ENCODE assay signal across 9 cellular contexts in the genomic region with DNA sequence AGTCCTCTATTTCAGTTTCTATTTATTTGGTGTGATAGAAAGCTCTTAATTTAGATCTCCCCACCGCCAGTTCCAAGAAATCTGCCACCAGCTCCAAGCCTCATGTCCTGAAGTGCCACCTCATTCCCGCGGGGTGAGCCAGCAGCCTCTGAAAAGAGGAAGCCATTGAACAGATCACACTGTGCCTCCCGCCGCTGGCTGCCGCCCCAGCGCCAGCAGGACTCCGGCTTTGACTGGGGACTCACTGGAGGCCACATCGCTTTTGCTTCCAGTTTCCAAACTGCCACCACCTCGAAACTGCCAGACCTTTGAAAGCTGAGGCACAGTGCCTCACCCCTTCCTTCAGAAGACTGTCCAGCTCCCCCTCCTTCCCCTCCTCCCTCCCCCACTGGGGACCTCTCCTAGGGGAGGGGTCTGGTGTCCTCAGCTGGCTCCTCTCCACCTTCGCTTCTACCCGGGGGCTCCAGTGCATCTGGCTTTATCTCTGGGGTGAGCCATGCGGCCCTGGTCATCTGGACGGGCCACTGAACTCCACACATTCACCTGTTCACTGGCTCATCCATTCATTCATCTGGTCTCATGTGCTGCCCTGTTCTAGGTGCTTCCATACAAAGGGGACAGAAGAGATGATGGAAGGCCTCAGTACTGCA. TPM values are rescaled to one million over a fixed set of nuclear protein-coding genes. Genes with fewer than 3 reads are reported as not detected.
DNase-seq lines count a peak whose midpoint lies in the region; ATAC-seq and TF ChIP-seq lines count a peak whose summit lies in the region.
"Had no signal": no experiment of that assay in that cellular context is flagged by ENCODE, and none has a peak within 500 bp of the region (broad histone marks: within the 10 kb centered on the region; RNA-seq: fewer than 3 reads in every experiment).

No MANE protein-coding gene starts in this region.

- peaks cover 4% of the 10 kb centered on the region for H3K36me3 Mint-ChIP-seq in activated naive CD4-positive, alpha-beta T cell treated with anti-CD3 and anti-CD28 coated beads, Interleukin-2, amount 10 ng/mL, durations not matched to agents 7 days and 5 days
- peaks cover 43% of the 10 kb centered on the region for H3K36me3 Mint-ChIP-seq in nephron progenitor cell (ENCODE audit: low read depth)

- no peak for TF ChIP-seq CTCF in nephron progenitor cell (IDR thresholded peaks at IDR 0.05)

- CTCF ChIA-PET in activated naive CD4-positive, alpha-beta T cell treated with anti-CD3 and anti-CD28 coated beads, Interleukin-2, amount 10 ng/mL, durations not matched to agents 7 days and 5 days (lab: Charles Lee) = interaction anchor here (0.8 to 1.2 kb wide), 2 partner anchors 12 to 41 kb away, joined by 3 to 4 read pairs; no protein-coding TSS in a partner anchor

- peak overlapping the region; percentile 57 for H3K27ac Mint-ChIP-seq in activated naive CD4-positive, alpha-beta T cell treated with anti-CD3 and anti-CD28 coated beads, Interleukin-2, amount 10 ng/mL, durations not matched to agents 7 days and 5 days
- peak overlapping the region; percentile 72 for H3K27ac Mint-ChIP-seq in nephron progenitor cell
- H3K27ac Mint-ChIP-seq: activated naive CD4-positive, alpha-beta T cell treated with anti-CD3 and anti-CD28 coated beads, Interleukin-2, amount 50 U/mL, for 24 hours had no signal

- H3K4me1 Mint-ChIP-seq in activated naive CD4-positive, alpha-beta T cell treated with anti-CD3 and anti-CD28 coated beads, Interleukin-2, amount 10 ng/mL, durations not matched to agents 7 days and 5 days = peaks cover 30% of the 10 kb centered on the region
- peaks cover 24% of the 10 kb centered on the region for H3K4me1 Mint-ChIP-seq in nephron progenitor cell

- peak overlapping the region; percentile 12 for H3K4me3 Mint-ChIP-seq in activated naive CD4-positive, alpha-beta T cell treated with anti-CD3 and anti-CD28 coated beads, Interleukin-2, amount 10 ng/mL, durations not matched to agents 7 days and 5 days
- no peak overlapping the region for H3K4me3 Mint-ChIP-seq in nephron progenitor cell
- H3K4me3 Mint-ChIP-seq: activated naive CD4-positive, alpha-beta T cell treated with anti-CD3 and anti-CD28 coated beads, Interleukin-2, amount 50 U/mL, for 24 hours had no signal

- DNase-seq in activated naive CD4-positive, alpha-beta T cell treated with anti-CD3 and anti-CD28 coated beads, Interleukin-2, amount 10 ng/mL, durations not matched to agents 7 days and 5 days = peak; percentile 56
- no peak for DNase-seq in activated naive CD4-positive, alpha-beta T cell treated with anti-CD3 and anti-CD28 coated beads, Interleukin-2, amount 50 U/mL, for 16 hours
- peak; percentile 85 for DNase-seq in OCI-M2 (lab: John Stamatoyannopoulos, UW; ENCODE audit: unreplicated experiment)
- DNase-seq in dermis microvascular lymphatic vessel endothelial cell (ENCODE audit: low read depth in 2 of 2) = peak; percentile 20 to 47
- DNase-seq in nephron progenitor cell = no peak
- no peak for DNase-seq in NCI-H748 (lab: John Stamatoyannopoulos, UW; ENCODE audit: unreplicated experiment)

- ATAC-seq in HG02870 (IDR thresholded peaks at IDR 0.05; ENCODE audit: unreplicated experiment) (peak; percentile 42), HG02588 (IDR thresholded peaks at IDR 0.05; ENCODE audit: unreplicated experiment) (no peak)

- H3K27me3 Mint-ChIP-seq in activated naive CD4-positive, alpha-beta T cell treated with anti-CD3 and anti-CD28 coated beads, Interleukin-2, amount 10 ng/mL, durations not matched to agents 7 days and 5 days = peaks cover 16% of the 10 kb centered on the region
- peaks cover 3% of the 10 kb centered on the region for H3K27me3 Mint-ChIP-seq in nephron progenitor cell (ENCODE audit: low read depth, poor library complexity)
- H3K27me3 Mint-ChIP-seq: activated naive CD4-positive, alpha-beta T cell treated with anti-CD3 and anti-CD28 coated beads, Interleukin-2, amount 50 U/mL, for 24 hours had no signal

- H3K9me3 Mint-ChIP-seq in activated naive CD4-positive, alpha-beta T cell treated with anti-CD3 and anti-CD28 coated beads, Interleukin-2, amount 10 ng/mL, durations not matched to agents 7 days and 5 days = peaks cover 6% of the 10 kb centered on the region
- H3K9me3 Mint-ChIP-seq in nephron progenitor cell = peaks cover 35% of the 10 kb centered on the region
- H3K9me3 Mint-ChIP-seq: activated naive CD4-positive, alpha-beta T cell treated with anti-CD3 and anti-CD28 coated beads, Interleukin-2, amount 50 U/mL, for 24 hours had no signal

RNA-seq across cellular contexts. Expression of a gene that starts 59.0 kb away (rescaled TPM):
- 68.4 and 85.7 TPM in 2 replicates for total RNA-seq in dermis microvascular lymphatic vessel endothelial cell

Comparison
In these comparisons a context has a peak if more than half of its experiments do, and no peak if none do; other contexts are left out.
1. DNase-seq: peak in activated naive CD4-positive, alpha-beta T cell treated with anti-CD3 and anti-CD28 coated beads, Interleukin-2, amount 10 ng/mL, durations not matched to agents 7 days and 5 days (single experiment), OCI-M2 (single experiment) and dermis microvascular lymphatic vessel endothelial cell (2 of 2); none in activated naive CD4-positive, alpha-beta T cell treated with anti-CD3 and anti-CD28 coated beads, Interleukin-2, amount 50 U/mL, for 16 hours (single experiment), nephron progenitor cell (single experiment) and NCI-H748 (single experiment).